11 cellular contexts compared by ENCODE assay signal in the genomic region with DNA sequence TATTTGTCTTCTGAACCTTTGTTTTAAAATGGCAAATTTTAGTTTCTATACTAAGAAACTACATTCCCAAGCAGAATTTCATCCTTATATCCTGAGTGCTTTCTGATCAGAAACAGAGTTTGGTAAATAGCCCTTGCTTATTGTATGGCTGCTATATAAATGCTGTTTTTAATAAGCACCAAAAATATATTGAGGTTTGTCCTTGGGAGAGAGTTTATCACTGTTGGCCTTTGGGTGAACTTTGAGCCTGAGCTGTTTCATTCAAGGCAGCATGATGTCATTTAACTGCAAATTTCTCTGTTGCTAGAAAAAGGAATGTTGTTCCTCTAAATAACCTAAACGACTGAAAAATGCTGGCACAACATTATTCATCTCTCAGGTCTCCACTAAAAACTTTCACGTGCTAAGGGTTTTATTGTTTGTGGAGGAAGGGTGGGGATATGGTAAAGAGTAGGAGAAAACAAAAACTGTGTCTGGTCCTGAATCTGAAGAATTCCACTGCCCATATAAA.
A peak's percentile ranks its signal among the peaks of the same experiment; 100 is the strongest.
DNase-seq lines count a peak whose midpoint lies in the region; ATAC-seq, FAIRE-seq and TF ChIP-seq lines count a peak whose summit lies in the region.
"Had no signal": no experiment of that assay in that cellular context is flagged by ENCODE, and none has a peak within 500 bp of the region (broad histone marks: within the 10 kb centered on the region; RNA-seq: fewer than 3 reads in every experiment).

No MANE protein-coding gene starts in this region.

- no peaks in the 10 kb centered on the region for H3K27me3 ChIP-seq in GM23338 (ENCODE audit: insufficient read depth)
- no peaks in the 10 kb centered on the region for H3K27me3 ChIP-seq in effector memory CD4-positive, alpha-beta T cell (replicated peaks; ENCODE audit: control insufficient read depth, insufficient read depth, low read length, poor library complexity, severe bottlenecking)

- H3K9me2 ChIP-seq in GM23338 (ENCODE audit: insufficient read depth), result no peaks in the 10 kb centered on the region

- 1% methylated on average over 2 of the region's 2 CpGs for WGBS in A549 (ENCODE audit: missing lambda C conversion rate)

- H3K9me3 Mint-ChIP-seq in GM23338, result no peaks in the 10 kb centered on the region
- no peaks in the 10 kb centered on the region for H3K9me3 Mint-ChIP-seq in activated naive CD4-positive, alpha-beta T cell treated with anti-CD3 and anti-CD28 coated beads, Interleukin-2, amount 10 ng/mL, durations not matched to agents 7 days and 5 days

- no peak overlapping the region for H2AFZ ChIP-seq in GM23338

- peaks cover 11% of the 10 kb centered on the region for H3K4me1 Mint-ChIP-seq in GM23338
- H3K4me1 Mint-ChIP-seq in activated naive CD4-positive, alpha-beta T cell treated with anti-CD3 and anti-CD28 coated beads, Interleukin-2, amount 10 ng/mL, durations not matched to agents 7 days and 5 days, result peaks cover 4% of the 10 kb centered on the region

- CTCF ChIA-PET in A549 (lab: Yijun Ruan, JAX), result no interaction called here
- CTCF ChIA-PET in activated naive CD4-positive, alpha-beta T cell treated with anti-CD3 and anti-CD28 coated beads, Interleukin-2, amount 10 ng/mL, durations not matched to agents 7 days and 5 days (lab: Charles Lee), result no interaction called here

- H3K27me3 Mint-ChIP-seq in GM23338 (ENCODE audit: insufficient read depth, low read depth, poor library complexity), result peaks cover 3% of the 10 kb centered on the region
- no peaks in the 10 kb centered on the region for H3K27me3 Mint-ChIP-seq in activated naive CD4-positive, alpha-beta T cell treated with anti-CD3 and anti-CD28 coated beads, Interleukin-2, amount 10 ng/mL, durations not matched to agents 7 days and 5 days

- H4K20me1 ChIP-seq in GM23338 (replicated peaks; ENCODE audit: insufficient read depth), result no peaks in the 10 kb centered on the region

- peak overlapping the region; percentile 22; the same call in 1 of the 3 replicates for H3K4me3 Mint-ChIP-seq in GM23338
- H3K4me3 Mint-ChIP-seq in activated naive CD4-positive, alpha-beta T cell treated with anti-CD3 and anti-CD28 coated beads, Interleukin-2, amount 10 ng/mL, durations not matched to agents 7 days and 5 days, result no peak overlapping the region

- peak; percentile 47 to 52; a peak in 3 of 6 replicates for ATAC-seq in A549
- no peak; the same call in 1 of the 3 replicates for ATAC-seq in GM23338
- peak; percentile 90 for ATAC-seq in left lobe of liver
- ATAC-seq in HG03342 (IDR thresholded peaks at IDR 0.05; ENCODE audit: unreplicated experiment), result no peak

- TF ChIP-seq CTCF in A549 (IDR thresholded peaks at IDR 0.05) (no peak), GM23338 (conservative IDR thresholded peaks at IDR 0.05; ENCODE audit: low read depth in 2 of 2) (no peak)

- H3K36me3 Mint-ChIP-seq in GM23338 (ENCODE audit: low read depth), result no peaks in the 10 kb centered on the region
- no peaks in the 10 kb centered on the region for H3K36me3 Mint-ChIP-seq in activated naive CD4-positive, alpha-beta T cell treated with anti-CD3 and anti-CD28 coated beads, Interleukin-2, amount 10 ng/mL, durations not matched to agents 7 days and 5 days

- no peak for TF ChIP-seq POLR2A in A549 (IDR thresholded peaks at IDR 0.05; ENCODE audit: low read length)
- TF ChIP-seq POLR2A in GM12891 (IDR thresholded peaks at IDR 0.05; ENCODE audit: low read depth, low read length), result no peak

- peak overlapping the region; percentile 48 for H3K4me2 ChIP-seq in A549
- H3K4me2 ChIP-seq in GM23338, result 0 out of 2 replicates have a peak overlapping the region, but pooled peaks have one; percentile 33

- H3K4me3 ChIP-seq in A549, result no peak overlapping the region
- no peak overlapping the region for H3K4me3 ChIP-seq in GM23338
- no peak overlapping the region for H3K4me3 ChIP-seq in effector memory CD4-positive, alpha-beta T cell (ENCODE audit: insufficient read depth, low read depth, low read length, poor library complexity, severe bottlenecking)

- H3K27ac Mint-ChIP-seq in GM23338, result no peak overlapping the region
- no peak overlapping the region for H3K27ac Mint-ChIP-seq in activated naive CD4-positive, alpha-beta T cell treated with anti-CD3 and anti-CD28 coated beads, Interleukin-2, amount 10 ng/mL, durations not matched to agents 7 days and 5 days

- no peaks in the 10 kb centered on the region for H3K36me3 ChIP-seq in GM23338 (ENCODE audit: insufficient read depth)
- H3K36me3 ChIP-seq in effector memory CD4-positive, alpha-beta T cell (ENCODE audit: control insufficient read depth, insufficient read depth, low read length), result no peaks in the 10 kb centered on the region
- H3K36me3 ChIP-seq: WERI-Rb-1 had no signal

- H3K27ac ChIP-seq in A549 (peak overlapping the region in 1 of 2 experiments; percentile 62; a peak in 3 of 6 replicates), GM23338 (ENCODE audit: low read depth) (no peak overlapping the region)
- H3K27ac ChIP-seq in effector memory CD4-positive, alpha-beta T cell (ENCODE audit: insufficient read depth, low read length, poor library complexity, severe bottlenecking), result no peak overlapping the region
- H3K27ac ChIP-seq: WERI-Rb-1 had no signal

- POLR2A ChIA-PET in A549 (lab: Yijun Ruan, JAX), result no interaction called here

- FAIRE-seq in A549 (lab: Jason Lieb, UNC) (peak; percentile 23), GM12891 (lab: Jason Lieb, UNC) (no peak)

- no peak for TF ChIP-seq RAD21 in A549 (conservative IDR thresholded peaks at IDR 0.05 in 1 of 2, IDR thresholded peaks at IDR 0.05 in 1 of 2)

- no peaks in the 10 kb centered on the region for H3F3A ChIP-seq in GM23338 (replicated peaks; ENCODE audit: low read depth)

- DNase-seq in A549 (ENCODE audit: low read depth in 1 of 2, low spot score in 1 of 2) (peak; percentile 10 to 23), GM23338 (ENCODE audit: low spot score) (peak; percentile 25), amniotic epithelial cell (ENCODE audit: low read depth) (peak; percentile 71), left lobe of liver (ENCODE audit: low spot score) (no peak), GM12891 (ENCODE audit: insufficient read length, low spot score) (no peak)
- no peak for DNase-seq in effector memory CD4-positive, alpha-beta T cell
- no peak for DNase-seq in activated naive CD4-positive, alpha-beta T cell treated with anti-CD3 and anti-CD28 coated beads, Interleukin-2, amount 10 ng/mL, durations not matched to agents 7 days and 5 days
- DNase-seq: activated gamma-delta T cell treated with Interleukin-2 at 50 U/mL for 16 hours, erythroblast, WERI-Rb-1 had no signal

- H3K4me1 ChIP-seq in A549 (peaks cover 18% of the 10 kb centered on the region), GM23338 (ENCODE audit: insufficient read depth) (peaks cover 12% of the 10 kb centered on the region)
- H3K4me1 ChIP-seq in effector memory CD4-positive, alpha-beta T cell (ENCODE audit: control insufficient read depth, insufficient read depth, low read length, poor library complexity, severe bottlenecking), result no peaks in the 10 kb centered on the region

- no peaks in the 10 kb centered on the region for H3K79me2 ChIP-seq in GM23338 (replicated peaks; ENCODE audit: insufficient read depth)

- H3K9me3 ChIP-seq in A549, result no peaks in the 10 kb centered on the region
- no peaks in the 10 kb centered on the region for H3K9me3 ChIP-seq in effector memory CD4-positive, alpha-beta T cell (ENCODE audit: control insufficient read depth, low read length)

- no peak for TF ChIP-seq EP300 in A549 (IDR thresholded peaks at IDR 0.05)

TF ChIP-seq in A549, 52 proteins besides CTCF, POLR2A, EP300 and RAD21 (continues in another document):
- TF ChIP-seq MAFK (IDR thresholded peaks at IDR 0.05; ENCODE audit: partially characterized antibody) (peak; percentile 78), ESRRA (IDR thresholded peaks at IDR 0.05; ENCODE audit: borderline replicate concordance, low read length) (no peak), ZC3H11A (IDR thresholded peaks at IDR 0.05) (no peak), GATA3 (IDR thresholded peaks at IDR 0.05; ENCODE audit: borderline replicate concordance) (peak; percentile 32; the same call in 1 of the 2 replicates), HDAC2 (IDR thresholded peaks at IDR 0.05) (no peak), POLR2AphosphoS2 (conservative IDR thresholded peaks at IDR 0.05; ENCODE audit: low read length) (no peak), ZSCAN20 (CRISPR knock-in tag; IDR thresholded peaks at IDR 0.05) (no peak)

TF ChIP-seq in GM23338, 12 proteins besides CTCF, POLR2A, EP300 and RAD21 (continues in another document):
- no peak for TF ChIP-seq ZNF114 (CRISPR knock-in tag; IDR thresholded peaks at IDR 0.05)
- TF ChIP-seq CREB1 (CRISPR knock-in tag; IDR thresholded peaks at IDR 0.05; ENCODE audit: low read depth), result no peak
- TF ChIP-seq ZNF331 (CRISPR knock-in tag; IDR thresholded peaks at IDR 0.05; ENCODE audit: low read depth), result no peak

TF ChIP-seq in GM12891, 5 proteins besides CTCF, POLR2A, EP300 and RAD21:
- TF ChIP-seq POU2F2 (IDR thresholded peaks at IDR 0.05; ENCODE audit: low read depth, low read length), result no peak
- TF ChIP-seq POLR2AphosphoS5 (IDR thresholded peaks at IDR 0.05; ENCODE audit: low read depth, low read length), result no peak
- TF ChIP-seq SPI1 (IDR thresholded peaks at IDR 0.05; ENCODE audit: low read depth, low read length), result no peak
- TF ChIP-seq PAX5 (IDR thresholded peaks at IDR 0.05; ENCODE audit: insufficient read depth, low read length, severe bottlenecking), result no peak
- TF ChIP-seq TAF1 (IDR thresholded peaks at IDR 0.05; ENCODE audit: low read depth, low read length), result no peak

Comparison
In these comparisons a context has a peak if more than half of its experiments do, and no peak if none do; other contexts are left out.
1. ATAC-seq: peak in A549 (2 of 2) and left lobe of liver (single experiment); none in GM23338 (single experiment) and HG03342 (single experiment).
2. DNase-seq: peak in A549 (2 of 2), GM23338 (single experiment) and amniotic epithelial cell (single experiment); none in left lobe of liver (single experiment), effector memory CD4-positive, alpha-beta T cell (0 of 3), activated naive CD4-positive, alpha-beta T cell treated with anti-CD3 and anti-CD28 coated beads, Interleukin-2, amount 10 ng/mL, durations not matched to agents 7 days and 5 days (single experiment) and GM12891 (single experiment).